ENCODE assay signal across 20 cellular contexts in the genomic region with DNA sequence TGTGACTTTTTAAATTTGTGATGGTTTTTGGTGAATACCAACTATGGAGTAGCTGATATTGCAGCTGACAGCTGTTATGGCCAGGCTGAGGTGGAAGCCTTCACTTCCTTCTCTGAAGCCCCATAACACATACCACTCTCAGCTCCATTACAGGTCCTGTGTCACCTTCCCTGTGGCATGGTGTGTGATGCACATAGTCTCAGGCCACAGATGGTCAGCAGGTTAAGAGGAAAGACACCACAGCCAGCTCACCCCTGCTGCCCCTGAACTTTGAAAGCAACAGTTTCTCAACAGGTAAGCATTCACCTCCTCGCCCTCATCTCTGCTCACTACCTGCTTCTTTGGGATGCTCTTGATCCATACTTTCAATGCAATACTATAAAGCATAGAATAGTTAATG.
"Had no signal": no experiment of that assay in that cellular context is flagged by ENCODE, and none has a peak within 500 bp of the region (broad histone marks: within the 10 kb centered on the region; RNA-seq: fewer than 3 reads in every experiment).

No MANE protein-coding gene starts in this region.

- H3K27me3 ChIP-seq: MG63, SJCRH30 had no signal

- H3K27ac ChIP-seq: HL-60, SJCRH30 had no signal

- H3K4me1 ChIP-seq: SJCRH30 had no signal

- H3K9me3 ChIP-seq: MG63, SJCRH30 had no signal

- H3K4me3 ChIP-seq: MG63, SJCRH30 had no signal

- DNase-seq: Karpas-422; KBM-7; MG63; NCI-H1092 treated with DMSO at 0.1 percent for 48 hours; NCI-H1436; NCI-H187; NCI-H2029; NCI-H2081 treated with DMSO at 0.1 percent for 48 hours; NCI-H2171; NCI-H226; NCI-H446; NCI-H510A; NCI-H524 treated with DMSO at 0.1 percent for 48 hours; NCI-H69; NCI-H774; NK-92 treated with Interleukin-12 subunit alpha and Interleukin-12 subunit beta, amount 100 ng/mL, for 24 hours; PC-3; SHP77; SJCRH30 had no signal
